Comparison of ENCODE assay signal across 14 cellular contexts in the genomic region with DNA sequence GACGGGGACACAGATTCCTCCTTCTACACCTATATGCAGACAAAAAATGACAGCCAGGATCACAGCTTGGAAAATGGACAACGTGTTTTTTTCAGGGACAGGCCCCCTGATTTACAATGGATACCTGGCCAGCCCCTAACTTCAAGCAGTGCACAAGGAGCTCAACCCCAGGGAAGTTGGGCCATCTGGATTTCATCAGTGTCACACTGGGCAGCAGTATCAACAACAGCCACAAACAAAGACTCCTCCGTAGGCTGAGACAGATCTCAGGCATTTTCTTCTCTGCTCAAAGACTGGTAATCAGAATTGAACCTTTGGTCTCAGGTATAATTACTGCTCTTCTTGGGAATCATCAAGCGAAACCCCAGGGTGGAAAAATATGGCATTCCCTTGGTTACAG.
DNase-seq lines count a peak whose midpoint lies in the region; ATAC-seq and TF ChIP-seq lines count a peak whose summit lies in the region.
"Had no signal": no experiment of that assay in that cellular context is flagged by ENCODE, and none has a peak within 500 bp of the region (broad histone marks: within the 10 kb centered on the region; RNA-seq: fewer than 3 reads in every experiment).

No MANE protein-coding gene starts in this region.

- CTCF ChIA-PET in activated CD8-positive, alpha-beta memory T cell treated with anti-CD3 and anti-CD28 coated beads, Interleukin-2, amount 10 ng/mL, durations not matched to agents 7 days and 5 days (lab: Charles Lee) = no interaction called here

- TF ChIP-seq CTCF in mesothelial cell of epicardium (IDR thresholded peaks at IDR 0.05; ENCODE audit: unreplicated experiment) = no peak

- ATAC-seq in HG02642 (IDR thresholded peaks at IDR 0.05; ENCODE audit: poor library complexity, unreplicated experiment) = no peak
- no peak for ATAC-seq in activated CD8-positive, alpha-beta memory T cell treated with anti-CD3 and anti-CD28 coated beads, Interleukin-2, amount 10 ng/mL, durations not matched to agents 7 days and 5 days

- H3K4me1 Mint-ChIP-seq in mesothelial cell of epicardium = peaks cover 30% of the 10 kb centered on the region
- no peaks in the 10 kb centered on the region for H3K4me1 Mint-ChIP-seq in activated CD8-positive, alpha-beta memory T cell treated with anti-CD3 and anti-CD28 coated beads, Interleukin-2, amount 10 ng/mL, durations not matched to agents 7 days and 5 days

- H3K36me3 Mint-ChIP-seq in mesothelial cell of epicardium = peaks cover 2% of the 10 kb centered on the region
- H3K36me3 Mint-ChIP-seq in activated CD8-positive, alpha-beta memory T cell treated with anti-CD3 and anti-CD28 coated beads, Interleukin-2, amount 10 ng/mL, durations not matched to agents 7 days and 5 days = no peaks in the 10 kb centered on the region

- H3K27me3 Mint-ChIP-seq in mesothelial cell of epicardium (ENCODE audit: low read depth) = no peaks in the 10 kb centered on the region
- no peaks in the 10 kb centered on the region for H3K27me3 Mint-ChIP-seq in activated CD8-positive, alpha-beta memory T cell treated with anti-CD3 and anti-CD28 coated beads, Interleukin-2, amount 10 ng/mL, durations not matched to agents 7 days and 5 days

- no peak overlapping the region for H3K4me3 Mint-ChIP-seq in mesothelial cell of epicardium
- H3K4me3 Mint-ChIP-seq in activated CD8-positive, alpha-beta memory T cell treated with anti-CD3 and anti-CD28 coated beads, Interleukin-2, amount 10 ng/mL, durations not matched to agents 7 days and 5 days = no peak overlapping the region
- H3K4me3 Mint-ChIP-seq: HFFc6 had no signal

- H3K9me3 Mint-ChIP-seq in mesothelial cell of epicardium = peaks cover 20% of the 10 kb centered on the region
- H3K9me3 Mint-ChIP-seq in activated CD8-positive, alpha-beta memory T cell treated with anti-CD3 and anti-CD28 coated beads, Interleukin-2, amount 10 ng/mL, durations not matched to agents 7 days and 5 days (ENCODE audit: low read depth) = peaks cover 7% of the 10 kb centered on the region

- DNase-seq in AG08396 (ENCODE audit: low spot score) (peak; percentile 10), NCI-H69 (lab: John Stamatoyannopoulos, UW) (peak; percentile 12), fibroblast of peridontal ligament (ENCODE audit: extremely low read depth) (peak; percentile 12), mesothelial cell of epicardium (ENCODE audit: low spot score in 2 of 2, unreplicated experiment in 2 of 2) (no peak), NCI-H1105 treated with DMSO at 0.1 percent for 48 hours (lab: John Stamatoyannopoulos, UW) (no peak), GDM1 (lab: John Stamatoyannopoulos, UW) (no peak)
- DNase-seq in activated CD8-positive, alpha-beta memory T cell treated with anti-CD3 and anti-CD28 coated beads, Interleukin-2, amount 10 ng/mL, durations not matched to agents 7 days and 5 days = no peak
- DNase-seq: COR-L47, HFFc6, NCI-H1092, NCI-H1694 treated with DMSO at 0.1 percent for 48 hours, NCI-H526 treated with DMSO at 0.1 percent for 48 hours, SHP77 had no signal

- H3K27ac Mint-ChIP-seq in mesothelial cell of epicardium = peak overlapping the region; percentile 25
- no peak overlapping the region for H3K27ac Mint-ChIP-seq in activated CD8-positive, alpha-beta memory T cell treated with anti-CD3 and anti-CD28 coated beads, Interleukin-2, amount 10 ng/mL, durations not matched to agents 7 days and 5 days
- H3K27ac Mint-ChIP-seq: HFFc6 had no signal

Comparison
In these comparisons a context has a peak if more than half of its experiments do, and no peak if none do; other contexts are left out.
1. DNase-seq: peak in AG08396 (single experiment), NCI-H69 (single experiment) and fibroblast of peridontal ligament (single experiment); none in mesothelial cell of epicardium (0 of 2), NCI-H1105 treated with DMSO at 0.1 percent for 48 hours (single experiment), activated CD8-positive, alpha-beta memory T cell treated with anti-CD3 and anti-CD28 coated beads, Interleukin-2, amount 10 ng/mL, durations not matched to agents 7 days and 5 days (single experiment) and GDM1 (single experiment).